8 cellular contexts compared by ENCODE assay signal in the genomic region with DNA sequence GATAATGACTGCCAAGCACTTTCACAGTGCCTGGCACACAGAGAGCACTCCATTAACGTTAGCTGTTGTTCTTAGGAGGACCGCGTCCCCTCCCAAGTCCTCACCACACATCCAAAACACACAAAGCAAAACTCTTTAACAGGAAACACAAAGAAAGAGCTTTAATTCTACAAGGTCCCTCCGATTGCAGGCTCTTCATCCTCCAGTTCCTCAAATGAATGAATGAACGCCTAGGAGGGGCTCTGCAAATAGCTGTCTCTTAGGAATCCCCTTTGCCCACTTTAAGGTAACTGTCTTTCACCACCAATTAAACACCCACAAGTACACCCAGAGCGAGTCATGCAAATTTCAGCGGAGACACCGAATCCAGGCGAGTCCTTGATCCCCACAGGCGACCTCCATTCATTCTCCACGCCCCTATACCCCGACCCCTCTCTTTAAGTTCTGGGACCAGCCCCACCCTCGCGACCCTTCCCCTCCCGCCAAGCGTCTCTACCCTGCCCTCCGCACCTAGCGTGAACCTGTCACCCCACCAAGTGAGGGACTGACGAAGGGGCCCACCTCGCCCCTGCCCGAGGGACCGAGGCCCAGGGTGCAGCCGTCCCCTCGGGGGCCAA. TPM values are rescaled to one million over a fixed set of nuclear protein-coding genes. Genes with fewer than 3 reads are reported as not detected.
DNase-seq lines count a peak whose midpoint lies in the region; ATAC-seq, FAIRE-seq and TF ChIP-seq lines count a peak whose summit lies in the region.

No MANE protein-coding gene starts in this region.

- dilution Hi-C loops in keratinocyte (cut with MboI; ENCODE audit: extremely low pct_ligation_motif_present, low sequenced_read_pairs) = no loop called here

- TF ChIP-seq POLR2A in adrenal gland (IDR thresholded peaks at IDR 0.05) = no peak

- no peaks in the 10 kb centered on the region for H3K9me1 ChIP-seq in keratinocyte (ENCODE audit: control insufficient read depth, extremely low read depth, insufficient read depth, low read length)

- no peaks in the 10 kb centered on the region for H3K36me3 ChIP-seq in HUES64 (ENCODE audit: insufficient read depth, low read length)
- H3K36me3 ChIP-seq in adrenal gland (replicated peaks in 1 of 2) = no peaks in the 10 kb centered on the region
- no peaks in the 10 kb centered on the region for H3K36me3 ChIP-seq in keratinocyte (ENCODE audit: control insufficient read depth in 2 of 2, extremely low read depth in 1 of 2, insufficient read depth in 2 of 2, low read length in 2 of 2)

- H3K27me3 ChIP-seq in HUES64 (ENCODE audit: insufficient read depth, low read length) (no peaks in the 10 kb centered on the region), adrenal gland (no peaks in the 10 kb centered on the region), keratinocyte (ENCODE audit: control insufficient read depth, extremely low read depth, insufficient read depth, low read length) (no peaks in the 10 kb centered on the region)

- TF ChIP-seq CTCF in 22Rv1 (IDR thresholded peaks at IDR 0.05) = no peak
- TF ChIP-seq CTCF in adrenal gland (IDR thresholded peaks at IDR 0.05) = no peak
- TF ChIP-seq CTCF in keratinocyte (optimal IDR thresholded peaks at IDR 0.05 in 1 of 3, IDR thresholded peaks at IDR 0.05 in 1 of 3, conservative IDR thresholded peaks at IDR 0.05 in 1 of 3; ENCODE audit: extremely low read depth in 1 of 3, insufficient read depth in 2 of 3, low read length in 3 of 3) = no peak

- H3K4me1 ChIP-seq in HUES64 (ENCODE audit: insufficient read depth, low read length) = peaks cover 40% of the 10 kb centered on the region
- H3K4me1 ChIP-seq in adrenal gland (replicated peaks in 1 of 2) = peaks cover 24 to 35% of the 10 kb centered on the region in 2 donors
- peaks cover 29% of the 10 kb centered on the region for H3K4me1 ChIP-seq in keratinocyte (ENCODE audit: control insufficient read depth, extremely low read depth, insufficient read depth, low read length)

- H2AFZ ChIP-seq in keratinocyte (ENCODE audit: control insufficient read depth, low read length) = peak overlapping the region; percentile 72

- H3K27ac ChIP-seq in 22Rv1 (peak overlapping the region; percentile 80), HUES64 (ENCODE audit: low read depth, low read length) (peak overlapping the region; percentile 99), adrenal gland (peak overlapping the region in 4 of 5 donors; percentile 91 to 99 (median 95)), keratinocyte (ENCODE audit: control insufficient read depth, insufficient read depth, low read length) (peak overlapping the region; percentile 97)

- H3K4me2 ChIP-seq in keratinocyte (ENCODE audit: control insufficient read depth, extremely low read depth, insufficient read depth, low read depth, low read length) = peak overlapping the region; percentile 99

- H4K20me1 ChIP-seq in keratinocyte (ENCODE audit: control insufficient read depth, extremely low read depth, insufficient read depth, low read length) = no peaks in the 10 kb centered on the region

- H3K4me3 ChIP-seq in HUES64 (ENCODE audit: low read length) (peak overlapping the region; percentile 98), adrenal gland (peak overlapping the region; percentile 60 to 98 (median 97)), keratinocyte (ENCODE audit: control insufficient read depth in 2 of 3, extremely low read depth in 1 of 3, insufficient read depth in 2 of 3, low read depth in 1 of 3, low read length in 3 of 3) (peak overlapping the region; percentile 82 to 99 (median 90))

- 1% methylated on average over 24 of the region's 24 CpGs for WGBS in HUES64
- WGBS in adrenal gland, 4 donors = 1 to 2% (median 2%) methylated on average over 18 to 24 of the region's 24 CpGs

- peak overlapping the region; percentile 99 for H3K9ac ChIP-seq in HUES64 (ENCODE audit: low read depth, low read length)
- H3K9ac ChIP-seq in keratinocyte (ENCODE audit: control insufficient read depth, extremely low read depth, insufficient read depth, low read length) = peak overlapping the region; percentile 97

- no peak for FAIRE-seq in keratinocyte (lab: Jason Lieb, UNC)

- no peaks in the 10 kb centered on the region for H3K9me3 ChIP-seq in HUES64 (ENCODE audit: insufficient read depth, low read depth, low read length)
- H3K9me3 ChIP-seq in adrenal gland (replicated peaks in 1 of 3) = no peaks in the 10 kb centered on the region
- H3K9me3 ChIP-seq in keratinocyte (ENCODE audit: control insufficient read depth, low read depth, low read length) = no peaks in the 10 kb centered on the region

- peak in 1 of 7 donors; percentile 20 for DNase-seq in adrenal gland
- DNase-seq in keratinocyte (ENCODE audit: low read depth, low spot score) = no peak
- DNase-seq in superior temporal gyrus (ENCODE audit: extremely low spot score) = peak; percentile 22
- DNase-seq in left lobe of liver (ENCODE audit: low spot score) = no peak
- no peak for DNase-seq in activated gamma-delta T cell (lab: John Stamatoyannopoulos, UW)

- ATAC-seq in GM18511 (IDR thresholded peaks at IDR 0.05; ENCODE audit: unreplicated experiment) (peak; percentile 11), left lobe of liver (no peak)

- H3K79me2 ChIP-seq in keratinocyte (ENCODE audit: control insufficient read depth, insufficient read depth, low read length) = peaks cover 47% of the 10 kb centered on the region

- intact Hi-C loops in adrenal gland (cut with DNase I) = no loop called here

RNA-seq across cellular contexts. Expression of a gene that starts 0.6 kb away (rescaled TPM):
- polyA plus RNA-seq in HUES64 (2013, experiment 1 of 2) = 17.4 TPM
- 22.2 TPM for polyA plus RNA-seq in HUES64 (2013, experiment 2 of 2)
- total RNA-seq in adrenal gland = 10 to 100 TPM; 38.5 to 87.7 (median 58.7) TPM
- polyA plus RNA-seq in adrenal gland = 10 to 100 TPM; 29.4 to 37.6 (median 30.6) TPM
- 26.1 to 28.6 TPM (median 27.7 TPM) in 3 replicates for polyA plus RNA-seq in keratinocyte
- polyA plus RNA-seq in keratinocyte (2011; ENCODE audit: low read depth) = 21.6 TPM
- polyA plus RNA-seq in keratinocyte (2011; cell fraction: cytosol; rRNA removed) = 12.2 and 21.2 TPM in 2 replicates
- 87.3 and 97.0 TPM in 2 replicates for polyA plus RNA-seq in keratinocyte (2011; cell fraction: nucleus; rRNA removed)
- polyA plus RNA-seq in keratinocyte (2012; ENCODE audit: low replicate concordance) = 13.2 and 14.6 TPM in 2 replicates
- 41.8 to 99.1 TPM (median 79.9 TPM) in 3 replicates for polyA minus RNA-seq in keratinocyte
- polyA minus RNA-seq in keratinocyte (2011; cell fraction: cytosol; rRNA and poly(A)+ RNA removed) = 18.6 TPM
- 47.8 and 94.9 TPM in 2 replicates for polyA minus RNA-seq in keratinocyte (2011; cell fraction: nucleus; rRNA and poly(A)+ RNA removed)
- 16.8 TPM for total RNA-seq in left lobe of liver

RNA-seq across cellular contexts. Expression of a gene that starts 34.7 kb away (rescaled TPM):
- not detected for polyA plus RNA-seq in HUES64 (2013, experiment 1 of 2)
- 0.19 TPM for polyA plus RNA-seq in HUES64 (2013, experiment 2 of 2)
- total RNA-seq in adrenal gland = under 1 TPM in 2 of 8 donors, not detected in 6; 0.14 to 0.46 TPM
- polyA plus RNA-seq in adrenal gland = under 1 TPM in 1 of 3 donors, not detected in 2; 0.03 TPM
- polyA plus RNA-seq in keratinocyte = not detected in 3 replicates
- not detected for polyA plus RNA-seq in keratinocyte (2011; ENCODE audit: low read depth)
- not detected in 2 replicates for polyA plus RNA-seq in keratinocyte (2011; cell fraction: cytosol; rRNA removed)
- polyA plus RNA-seq in keratinocyte (2011; cell fraction: nucleus; rRNA removed) = not detected in 2 replicates
- not detected in 2 replicates for polyA plus RNA-seq in keratinocyte (2012; ENCODE audit: low replicate concordance)
- polyA minus RNA-seq in keratinocyte = not detected in 3 replicates
- not detected for polyA minus RNA-seq in keratinocyte (2011; cell fraction: cytosol; rRNA and poly(A)+ RNA removed)
- not detected in 2 replicates for polyA minus RNA-seq in keratinocyte (2011; cell fraction: nucleus; rRNA and poly(A)+ RNA removed)
- total RNA-seq in left lobe of liver = 0.15 TPM
